12 cellular contexts compared by ENCODE assay signal in genomic region chr3:33807190-33807589, GRCh38. TPM values are rescaled to one million over a fixed set of nuclear protein-coding genes. Genes with fewer than 3 reads are reported as not detected.
A peak's percentile ranks its signal among the peaks of the same experiment; 100 is the strongest.
DNase-seq lines count a peak whose midpoint lies in the region; ATAC-seq, FAIRE-seq and TF ChIP-seq lines count a peak whose summit lies in the region.
"Had no signal": no experiment of that assay in that cellular context is flagged by ENCODE, and none has a peak within 500 bp of the region (broad histone marks: within the 10 kb centered on the region; RNA-seq: fewer than 3 reads in every experiment).

No MANE protein-coding gene starts in this region.

- FAIRE-seq in K562 (lab: Jason Lieb, UNC), result no peak
- peak; percentile 13 for FAIRE-seq in keratinocyte (lab: Jason Lieb, UNC)
- FAIRE-seq: D721Med had no signal

- H3K79me2 ChIP-seq in K562 (ENCODE audit: control insufficient read depth, insufficient read depth, low read length) (peaks cover 99% of the 10 kb centered on the region), keratinocyte (ENCODE audit: control insufficient read depth, insufficient read depth, low read length) (peaks cover 96% of the 10 kb centered on the region)

- H2AFZ ChIP-seq in K562 (ENCODE audit: low read depth, low read length), result no peak overlapping the region
- H2AFZ ChIP-seq in keratinocyte (ENCODE audit: control insufficient read depth, low read length), result no peak overlapping the region
- H2AFZ ChIP-seq: hepatocyte had no signal

- H3K4me1 ChIP-seq in K562 (replicated peaks in 1 of 2; ENCODE audit: control insufficient read depth in 2 of 2, insufficient read depth in 2 of 2, low read length in 2 of 2), result peaks cover 4 to 11% of the 10 kb centered on the region in 2 experiments; a peak in 3 of 5 replicates
- peaks cover 17% of the 10 kb centered on the region for H3K4me1 ChIP-seq in keratinocyte (ENCODE audit: control insufficient read depth, extremely low read depth, insufficient read depth, low read length)
- peaks cover 14 to 98% (median 67%) of the 10 kb centered on the region in 6 donors for H3K4me1 ChIP-seq in spleen

- dilution Hi-C loops in keratinocyte (cut with MboI; ENCODE audit: extremely low pct_ligation_motif_present, low sequenced_read_pairs), result no loop called here

- in situ Hi-C loops in K562 (cut with MboI), result no loop called here

- TF ChIP-seq POLR2A in K562 (conservative IDR thresholded peaks at IDR 0.05), result no peak
- TF ChIP-seq POLR2A in spleen (IDR thresholded peaks at IDR 0.05), result no peak

- H4K20me1 ChIP-seq in K562 (replicated peaks; ENCODE audit: control insufficient read depth, insufficient read depth, low read length) (peaks cover 13% of the 10 kb centered on the region; the same call in 1 of the 2 replicates), keratinocyte (ENCODE audit: control insufficient read depth, extremely low read depth, insufficient read depth, low read length) (peaks cover 9% of the 10 kb centered on the region)

- no peaks in the 10 kb centered on the region for H3K9me3 ChIP-seq in MG63
- H3K9me3 ChIP-seq in K562 (replicated peaks; ENCODE audit: control insufficient read depth, insufficient read depth, low read depth, low read length), result peaks cover 14% of the 10 kb centered on the region; the same call in 1 of the 2 replicates
- H3K9me3 ChIP-seq in keratinocyte (ENCODE audit: control insufficient read depth, low read depth, low read length), result no peaks in the 10 kb centered on the region
- H3K9me3 ChIP-seq in spleen, result no peaks in the 10 kb centered on the region
- H3K9me3 ChIP-seq: thoracic aorta had no signal

- no peaks in the 10 kb centered on the region for H3K9me1 ChIP-seq in K562 (ENCODE audit: control insufficient read depth, insufficient read depth, low read length)
- peaks cover 5% of the 10 kb centered on the region for H3K9me1 ChIP-seq in keratinocyte (ENCODE audit: control insufficient read depth, extremely low read depth, insufficient read depth, low read length)

- ATAC-seq in K562, result peak; percentile 48
- ATAC-seq in GM19023 (IDR thresholded peaks at IDR 0.05; ENCODE audit: unreplicated experiment), result no peak
- no peak for ATAC-seq in GM18517 (IDR thresholded peaks at IDR 0.05; ENCODE audit: unreplicated experiment)

- H3K4me3 ChIP-seq in MG63 (no peak overlapping the region), K562 (no peak overlapping the region), keratinocyte (ENCODE audit: control insufficient read depth in 2 of 3, extremely low read depth in 1 of 3, insufficient read depth in 2 of 3, low read depth in 1 of 3, low read length in 3 of 3) (no peak overlapping the region), spleen (no peak overlapping the region)
- H3K4me3 ChIP-seq: hepatocyte, thoracic aorta had no signal

- intact Hi-C loops in K562 (cut with micrococcal nuclease) (no loop called here), spleen (cut with DNase I; ENCODE audit: low total_unique reads) (no loop called here)

- TF ChIP-seq CTCF in K562 (IDR thresholded peaks at IDR 0.05 in 2 of 3, conservative IDR thresholded peaks at IDR 0.05 in 1 of 3; ENCODE audit: insufficient read depth in 2 of 3, low read depth in 1 of 3, low read length in 3 of 3) (no peak), keratinocyte (optimal IDR thresholded peaks at IDR 0.05 in 1 of 3, IDR thresholded peaks at IDR 0.05 in 1 of 3, conservative IDR thresholded peaks at IDR 0.05 in 1 of 3; ENCODE audit: extremely low read depth in 1 of 3, insufficient read depth in 2 of 3, low read length in 3 of 3) (no peak), spleen (IDR thresholded peaks at IDR 0.05 in 8 of 11, conservative IDR thresholded peaks at IDR 0.05 in 3 of 11) (no peak)

- CTCF ChIA-PET in K562 (lab: Yijun Ruan, JAX; ENCODE audit: low intra/inter-chr PET ratio), result no interaction called here

- 58% methylated on average over 2 of the region's 2 CpGs for WGBS in K562 (ENCODE audit: insufficient coverage, low coverage, missing lambda C conversion rate)
- WGBS in spleen, 5 donors, result 69 to 84% (median 80%) methylated on average over 2 of the region's 2 CpGs

- H3K36me3 ChIP-seq in MG63, result peaks cover 18% of the 10 kb centered on the region
- peaks cover 59% of the 10 kb centered on the region for H3K36me3 ChIP-seq in K562 (ENCODE audit: control insufficient read depth, insufficient read depth, low read length)
- peaks cover 6 to 7% of the 10 kb centered on the region in 2 experiments for H3K36me3 ChIP-seq in keratinocyte (ENCODE audit: control insufficient read depth in 2 of 2, extremely low read depth in 1 of 2, insufficient read depth in 2 of 2, low read length in 2 of 2)
- H3K36me3 ChIP-seq in spleen, result peaks cover 0 to 53% (median 3%) of the 10 kb centered on the region in 6 donors
- H3K36me3 ChIP-seq: thoracic aorta had no signal

- H3K27me3 ChIP-seq in MG63 (no peaks in the 10 kb centered on the region), K562 (ENCODE audit: control insufficient read depth in 2 of 2, insufficient read depth in 2 of 2, low read length in 2 of 2) (no peaks in the 10 kb centered on the region), keratinocyte (ENCODE audit: control insufficient read depth, extremely low read depth, insufficient read depth, low read length) (no peaks in the 10 kb centered on the region), spleen (replicated peaks in 1 of 7) (no peaks in the 10 kb centered on the region)
- H3K27me3 ChIP-seq: hepatocyte had no signal

- peak; percentile 0 for DNase-seq in MG63
- DNase-seq in K562 (ENCODE audit: extremely low read depth in 1 of 4, low spot score in 3 of 4), result no peak
- DNase-seq in keratinocyte (ENCODE audit: low read depth, low spot score), result no peak
- no peak for DNase-seq in spleen
- no peak for DNase-seq in midbrain (lab: John Stamatoyannopoulos, UW)
- DNase-seq: NCI-H524 treated with DMSO at 0.1 percent for 48 hours, SHP77 had no signal

- H3K4me2 ChIP-seq in K562 (ENCODE audit: insufficient read depth, low read length) (no peak overlapping the region), keratinocyte (ENCODE audit: control insufficient read depth, extremely low read depth, insufficient read depth, low read depth, low read length) (no peak overlapping the region)
- H3K4me2 ChIP-seq: hepatocyte had no signal

- TF ChIP-seq RAD21 in K562 (CRISPR knock-in tag; conservative IDR thresholded peaks at IDR 0.05 in 1 of 2, IDR thresholded peaks at IDR 0.05 in 1 of 2), result no peak

- POLR2A ChIA-PET in K562 (lab: Yijun Ruan, JAX), result interaction anchor here (0.9 to 1.2 kb wide), 3 partner anchors 9 to 19 kb away, joined by 3 to 6 read pairs (median 3); partner anchors contain the start of gene PDCD6IP

- no TSS peak for BruUV-seq in K562 (replicated peaks; lab: Mats Ljungman, UMichigan)

- no peak overlapping the region for H3K9ac ChIP-seq in K562 (ENCODE audit: insufficient read depth in 1 of 2, low read depth in 2 of 2, low read length in 2 of 2)
- no peak overlapping the region for H3K9ac ChIP-seq in keratinocyte (ENCODE audit: control insufficient read depth, extremely low read depth, insufficient read depth, low read length)

- no peak for TF ChIP-seq EP300 in K562 (IDR thresholded peaks at IDR 0.05; ENCODE audit: low read length)

- H3K27ac ChIP-seq in K562 (ENCODE audit: extremely low read depth, low read depth, low read length), result peak overlapping the region; percentile 30; the same call in 2 of the 3 replicates
- peak overlapping the region; percentile 12 for H3K27ac ChIP-seq in keratinocyte (ENCODE audit: control insufficient read depth, insufficient read depth, low read length)
- peak overlapping the region in 7 of 8 donors; percentile 16 to 77 (median 55) for H3K27ac ChIP-seq in spleen
- H3K27ac ChIP-seq: hepatocyte, thoracic aorta had no signal

TF ChIP-seq in K562, 482 proteins besides CTCF, POLR2A, EP300 and RAD21 (continues in another document):
- TF ChIP-seq MAFF (IDR thresholded peaks at IDR 0.05; ENCODE audit: low read length) (peak; percentile 95), MAFG (tag; conservative IDR thresholded peaks at IDR 0.05) (peak; percentile 93), ETV6 (IDR thresholded peaks at IDR 0.05; ENCODE audit: borderline replicate concordance in 1 of 2, low read depth in 2 of 2, low read length in 1 of 2) (peak; percentile 50 to 68; a peak in 2 of 4 replicates), ETV6 (CRISPR knock-in tag; IDR thresholded peaks at IDR 0.05; ENCODE audit: borderline replicate concordance) (no peak), NR2C2 (CRISPR knock-in tag; IDR thresholded peaks at IDR 0.05) (no peak), NR2C2 (tag; IDR thresholded peaks at IDR 0.05) (0 out of 2 replicates have a peak, but pooled peaks have one; percentile 13), FOXJ2 (tag; IDR thresholded peaks at IDR 0.05) (no peak), POLR2G (IDR thresholded peaks at IDR 0.05; ENCODE audit: low read depth, low read length) (no peak)

RNA-seq across cellular contexts. Expression of gene PDCD6IP, which starts 8.8 kb away (rescaled TPM):
- total RNA-seq in MG63 (2014; rRNA removed; shearing (Covaris generic); ENCODE audit: low replicate concordance), result 30.3 and 40.1 TPM in 2 replicates
- total RNA-seq in K562 (2011; cell fraction: chromatin; rRNA removed; ENCODE audit: low replicate concordance), result 160 and 344 TPM in 2 replicates
- 122 and 124 TPM in 2 replicates for total RNA-seq in K562 (2011; cell fraction: nucleolus; rRNA removed)
- 160 and 236 TPM in 2 replicates for total RNA-seq in K562 (2011; cell fraction: nucleoplasm; rRNA removed)
- total RNA-seq in K562 (2014; rRNA removed) (118 and 141 TPM in 2 replicates), K562 (2014; rRNA removed; fragmentation: Illumina TruSeq; extraction: Trizol) (163 and 187 TPM in 2 replicates), K562 (2015; rRNA removed; fragmentation: Illumina TruSeq; extraction: Trizol) (158 and 168 TPM in 2 replicates), K562 (2021) (265 and 302 TPM in 2 replicates), spleen (100 to 1,000 TPM; 121 to 265 (median 199) TPM)
- polyA plus RNA-seq in K562 (2011; rRNA removed) (275 and 299 TPM in 2 replicates), K562 (2014; fragmentation: Illumina TruSeq; extraction: Trizol) (90.9 and 107 TPM in 2 replicates), K562 (2014; fragmentation: Nextera tagmentation; extraction: Ambion mirVana) (10 to 100 TPM; 40.2 to 57.6 TPM), K562 (2014; rRNA removed) (90.5 and 122 TPM in 2 replicates), keratinocyte (79.6 to 183 TPM (median 138 TPM) in 3 replicates), spleen (10 to 100 TPM; 30.5 to 39.4 (median 37.4) TPM)
- polyA plus RNA-seq in K562 (2011; cell fraction: cytosol; rRNA removed), result 109 and 253 TPM in 2 replicates
- polyA plus RNA-seq in K562 (2011; cell fraction: nucleus; rRNA removed), result 419 and 457 TPM in 2 replicates
- polyA plus RNA-seq in K562 (2012), result 121 and 225 TPM in 2 replicates
- polyA minus RNA-seq in K562 (2011; rRNA and poly(A)+ RNA removed), result 221 and 245 TPM in 2 replicates
- polyA minus RNA-seq in K562 (2011; cell fraction: cytosol; rRNA and poly(A)+ RNA removed), result 240 and 262 TPM in 2 replicates
- 269 and 348 TPM in 2 replicates for polyA minus RNA-seq in K562 (2011; cell fraction: nucleus; rRNA and poly(A)+ RNA removed)
- polyA plus RNA-seq in keratinocyte (2011; ENCODE audit: low read depth), result 177 TPM
- 49.2 and 119 TPM in 2 replicates for polyA plus RNA-seq in keratinocyte (2011; cell fraction: cytosol; rRNA removed)
- 119 and 145 TPM in 2 replicates for polyA plus RNA-seq in keratinocyte (2011; cell fraction: nucleus; rRNA removed)
- polyA plus RNA-seq in keratinocyte (2012; ENCODE audit: low replicate concordance), result 108 and 138 TPM in 2 replicates
- polyA minus RNA-seq in keratinocyte, result 58.3 to 126 TPM (median 115 TPM) in 3 replicates
- 242 TPM for polyA minus RNA-seq in keratinocyte (2011; cell fraction: cytosol; rRNA and poly(A)+ RNA removed)
- polyA minus RNA-seq in keratinocyte (2011; cell fraction: nucleus; rRNA and poly(A)+ RNA removed), result 177 and 207 TPM in 2 replicates
